In the genomic region with DNA sequence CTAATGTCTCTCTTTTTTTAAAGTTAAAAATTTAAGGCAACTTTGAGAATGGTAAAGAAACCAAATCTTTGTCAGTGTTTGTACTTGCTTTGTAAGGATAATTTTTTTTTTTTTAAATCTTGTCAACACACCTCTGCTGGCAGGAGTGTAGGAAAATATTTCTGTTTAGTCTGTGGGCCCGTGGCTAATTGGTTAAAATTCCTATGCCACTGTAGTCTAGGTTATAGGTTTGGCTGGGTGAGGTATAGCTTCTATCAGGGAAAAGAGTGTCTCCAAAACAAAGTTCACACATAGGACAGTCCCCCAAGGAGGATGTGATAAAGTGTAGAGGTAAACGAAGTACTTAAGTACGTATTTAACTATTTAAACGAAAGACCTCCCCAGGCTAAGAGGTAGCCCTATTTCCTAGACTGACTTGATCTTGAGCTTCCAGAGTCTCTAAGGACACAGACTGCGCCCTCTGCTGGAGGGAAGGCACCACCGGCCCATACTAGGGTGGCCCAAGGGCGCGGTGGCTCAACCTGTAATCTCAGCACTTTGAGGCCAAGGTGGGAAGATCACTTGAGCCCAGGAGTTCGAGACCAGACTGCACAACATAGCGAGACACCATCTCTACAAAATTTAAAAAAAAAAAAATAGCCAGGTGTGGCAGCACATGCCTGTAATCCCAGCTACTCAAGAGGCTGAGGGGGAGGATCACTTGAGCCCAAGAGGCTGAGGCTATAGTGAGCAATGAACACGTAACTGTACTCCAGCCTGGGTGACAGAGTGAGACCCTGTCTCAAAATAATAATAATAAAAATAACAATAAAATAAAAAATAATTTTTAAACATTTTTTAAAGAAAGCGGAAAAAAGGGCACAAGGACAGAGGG, we compare ENCODE assay signal across 8 cellular contexts. TPM values are rescaled to one million over a fixed set of nuclear protein-coding genes. Genes with fewer than 3 reads are reported as not detected.
DNase-seq lines count a peak whose midpoint lies in the region; ATAC-seq and TF ChIP-seq lines count a peak whose summit lies in the region.

No MANE protein-coding gene starts in this region.

- TF ChIP-seq RAD21 in HCT116 (IDR thresholded peaks at IDR 0.05; ENCODE audit: low read depth) = no peak

- peak; percentile 51 for ATAC-seq in CD8-positive, alpha-beta T cell
- ATAC-seq in HCT116 (peak; percentile 76), left lobe of liver (peak; percentile 60), GM18517 (IDR thresholded peaks at IDR 0.05; ENCODE audit: unreplicated experiment) (no peak)

- no peak overlapping the region for H3K27ac ChIP-seq in CD8-positive, alpha-beta T cell (ENCODE audit: low read depth, low read length)
- H3K27ac ChIP-seq in HCT116 (ENCODE audit: low read depth, low read length) = no peak overlapping the region; the same call in 1 of the 2 replicates

- H4K20me1 ChIP-seq in HCT116 (ENCODE audit: insufficient read depth) = no peaks in the 10 kb centered on the region

- no peaks in the 10 kb centered on the region for H3K36me3 ChIP-seq in CD8-positive, alpha-beta T cell (ENCODE audit: insufficient read depth, low read length)
- H3K36me3 ChIP-seq in HCT116 (ENCODE audit: control insufficient read depth in 1 of 2, insufficient read depth in 2 of 2, low read length in 2 of 2) = no peaks in the 10 kb centered on the region

- H3K79me2 ChIP-seq in HCT116 (ENCODE audit: insufficient read depth, low read length) = no peaks in the 10 kb centered on the region

- BruUV-seq in HCT116 (replicated peaks; lab: Mats Ljungman, UMichigan) = no TSS peak

- CTCF ChIA-PET in CD8-positive, alpha-beta T cell (lab: Charles Lee) = interaction anchor here (0.5 to 4.5 kb wide), 29 partner anchors 9 to 372 kb away, joined by 3 to 49 read pairs (median 4); partner anchors contain the start of gene TEX44
- CTCF ChIA-PET in HCT116 (lab: Charles Lee) = interaction anchor here (0.6 to 3.7 kb wide), 25 partner anchors 9 to 777 kb away, joined by 3 to 33 read pairs (median 4); partner anchors contain the start of gene TEX44

- no peaks in the 10 kb centered on the region for H3K9me3 Mint-ChIP-seq in CD8-positive, alpha-beta T cell

- intact Hi-C loops in CD8-positive, alpha-beta T cell (cut with DNase I, micrococcal nuclease) = loop anchor here (1.0 to 10.0 kb wide), 7 partner anchors 69 to 713 kb away; partner anchors contain the start of genes COPS7B (in 1 of the 2), NCL (in 1 of the 2), NMUR1 (in 1 of the 2) and PDE6D (in 1 of the 2)
- intact Hi-C loops in HCT116 (cut with micrococcal nuclease) = loop anchor here (1.0 kb wide), 2 partner anchors 38 to 84 kb away; no protein-coding TSS in a partner anchor

- TF ChIP-seq CTCF in CD8-positive, alpha-beta T cell (IDR thresholded peaks at IDR 0.05) = peak; percentile 84
- TF ChIP-seq CTCF in HCT116 (IDR thresholded peaks at IDR 0.05 in 2 of 3, conservative IDR thresholded peaks at IDR 0.05 in 1 of 3; ENCODE audit: borderline replicate concordance in 1 of 3, insufficient read depth in 1 of 3, low read depth in 2 of 3, low read length in 2 of 3) = peak in 2 of 3 experiments; percentile 82 to 88; a peak in 4 of 6 replicates

- H3K4me3 ChIP-seq in CD8-positive, alpha-beta T cell (ENCODE audit: low read depth, low read length) = no peak overlapping the region
- H3K4me3 ChIP-seq in HCT116 (replicated peaks in 1 of 2; ENCODE audit: low read depth in 1 of 2, low read length in 2 of 2) = no peak overlapping the region

- peak overlapping the region; percentile 22 for H3K4me2 ChIP-seq in HCT116 (ENCODE audit: low read length)

- no peaks in the 10 kb centered on the region for H3K9me2 ChIP-seq in HCT116 (ENCODE audit: insufficient read depth)

- no peak overlapping the region for H3K27ac Mint-ChIP-seq in CD8-positive, alpha-beta T cell

- peaks cover 2% of the 10 kb centered on the region for H3K27me3 Mint-ChIP-seq in CD8-positive, alpha-beta T cell (ENCODE audit: low read depth)

- H3K9ac ChIP-seq in HCT116 (ENCODE audit: low read length) = no peak overlapping the region

- RAD21 ChIA-PET in HCT116 (lab: Charles Lee; ENCODE audit: low non-redundant PET in 1 of 2, low total read pairs in 2 of 2, uncharacterized antibody in 2 of 2, unreplicated experiment in 2 of 2) = interaction anchor here (0.6 to 1.2 kb wide), 5 partner anchors 38 to 119 kb away, joined by 3 to 8 read pairs (median 4); no protein-coding TSS in a partner anchor

- no peak overlapping the region for H2AFZ ChIP-seq in HCT116 (ENCODE audit: low read depth, low read length, poor library complexity, severe bottlenecking)

- no peaks in the 10 kb centered on the region for H3K9me3 ChIP-seq in CD8-positive, alpha-beta T cell (ENCODE audit: low read length)
- H3K9me3 ChIP-seq in HCT116 (ENCODE audit: control insufficient read depth in 1 of 2, insufficient read depth in 1 of 2, low read depth in 1 of 2, low read length in 2 of 2) = no peaks in the 10 kb centered on the region

- peak; percentile 58 to 83 (median 75) for DNase-seq in CD8-positive, alpha-beta T cell
- DNase-seq in HCT116 (ENCODE audit: low read depth, low spot score) (peak; percentile 82), NCI-H460 (ENCODE audit: extremely low read depth, low read depth) (peak; percentile 79), cerebellar cortex (ENCODE audit: low spot score) (peak; percentile 84), left lobe of liver (ENCODE audit: low spot score) (peak; percentile 78)
- DNase-seq in activated CD4-positive, alpha-beta T cell treated with anti-CD3 and anti-CD28 coated beads for 24 hours (ENCODE audit: low read depth in 2 of 2) = peak; percentile 75 to 83
- DNase-seq in stimulated activated CD4-positive, alpha-beta T cell treated with anti-CD3 and anti-CD28 coated beads, Interleukin-4, amount 100 ng/mL, for 24 hours = peak; percentile 86

- POLR2A ChIA-PET in CD8-positive, alpha-beta T cell (lab: Charles Lee) = interaction anchor here (1.0 kb wide), 1 partner anchor 84 kb away, joined by 3 read pairs; no protein-coding TSS in a partner anchor
- POLR2A ChIA-PET in HCT116 (lab: Charles Lee) = interaction anchor here (0.6 to 1.3 kb wide), 6 partner anchors 10 to 137 kb away, joined by 3 to 5 read pairs (median 3); partner anchors contain the start of gene NCL

- H3K4me1 ChIP-seq in CD8-positive, alpha-beta T cell (ENCODE audit: insufficient read depth, low read length) = peaks cover 12% of the 10 kb centered on the region
- H3K4me1 ChIP-seq in HCT116 (ENCODE audit: control insufficient read depth in 1 of 2, insufficient read depth in 2 of 2, low read length in 2 of 2) = peaks cover 25 to 43% of the 10 kb centered on the region in 2 experiments

- no peaks in the 10 kb centered on the region for H3K27me3 ChIP-seq in CD8-positive, alpha-beta T cell (ENCODE audit: insufficient read depth, low read length)
- no peaks in the 10 kb centered on the region for H3K27me3 ChIP-seq in HCT116 (ENCODE audit: insufficient read depth, low read length)

- no peak overlapping the region for H3K4me3 Mint-ChIP-seq in CD8-positive, alpha-beta T cell

- TF ChIP-seq POLR2A in HCT116 (IDR thresholded peaks at IDR 0.05; ENCODE audit: borderline replicate concordance, extremely low read depth, insufficient read depth, insufficient read length) = no peak

- H3K36me3 Mint-ChIP-seq in CD8-positive, alpha-beta T cell = no peaks in the 10 kb centered on the region

- H3K4me1 Mint-ChIP-seq in CD8-positive, alpha-beta T cell (ENCODE audit: low read depth) = peaks cover 7% of the 10 kb centered on the region

TF ChIP-seq in HCT116, 20 proteins besides CTCF, POLR2A, EP300 and RAD21 (continues in another document):
- no peak for TF ChIP-seq ZBTB33 (IDR thresholded peaks at IDR 0.05; ENCODE audit: extremely low read depth, insufficient replicate concordance, low read length)
- no peak for TF ChIP-seq EZH2 (IDR thresholded peaks at IDR 0.05)
- no peak for TF ChIP-seq ZNF274 (IDR thresholded peaks at IDR 0.05; ENCODE audit: low read depth, low read length)
- TF ChIP-seq ZFX (IDR thresholded peaks at IDR 0.05) = no peak
- TF ChIP-seq POLR2AphosphoS5 (IDR thresholded peaks at IDR 0.05; ENCODE audit: low read depth, low read length) = no peak

RNA-seq across cellular contexts. Expression of gene TEX44, which starts 8.9 kb away (rescaled TPM):
- not detected for total RNA-seq in CD8-positive, alpha-beta T cell
- total RNA-seq in HCT116 (2021; ENCODE audit: unreplicated experiment) (not detected), left lobe of liver (not detected)
- not detected in 2 replicates for polyA plus RNA-seq in HCT116 (2012)
- not detected in 2 replicates for total RNA-seq in NCI-H460 (2014; rRNA removed; shearing (Covaris generic))
- polyA plus RNA-seq in NCI-H460 (2014; cell fraction: nucleus; rRNA removed) = not detected in 2 replicates
